ENCODE assay signal across 29 cellular contexts in genomic region chr13:22372261-22372660, GRCh38.
"Had no signal": no experiment of that assay in that cellular context is flagged by ENCODE, and none has a peak within 500 bp of the region (broad histone marks: within the 10 kb centered on the region; RNA-seq: fewer than 3 reads in every experiment).

No MANE protein-coding gene starts in this region.

- H3K9me3 Mint-ChIP-seq: activated naive CD4-positive, alpha-beta T cell treated with anti-CD3 and anti-CD28 coated beads, Interleukin-2, amount 50 U/mL, for 24 hours had no signal

- H3K4me1 ChIP-seq: Peyer's patch, SJCRH30 had no signal

- H3K4me1 Mint-ChIP-seq: activated CD4-positive, alpha-beta memory T cell treated with anti-CD3 and anti-CD28 coated beads, Interleukin-2, amount 10 ng/mL, durations not matched to agents 7 days and 5 days; activated CD4-positive, alpha-beta T cell treated with anti-CD3 and anti-CD28 coated beads for 36 hours; activated naive CD4-positive, alpha-beta T cell treated with anti-CD3 and anti-CD28 coated beads, Interleukin-2, amount 50 U/mL, for 24 hours had no signal

- H3K4me3 ChIP-seq: MG63, Peyer's patch, SJCRH30 had no signal

- DNase-seq: activated CD4-positive, alpha-beta memory T cell treated with anti-CD3 and anti-CD28 coated beads, Interleukin-2, amount 10 ng/mL, durations not matched to agents 7 days and 5 days; activated CD4-positive, alpha-beta T cell treated with anti-CD3 and anti-CD28 coated beads for 36 hours; activated CD4-positive, alpha-beta T cell treated with anti-CD3 and anti-CD28 coated beads, Interleukin-2, amount 50 U/mL, for 1 hour; activated CD8-positive, alpha-beta memory T cell treated with anti-CD3 and anti-CD28 coated beads, Interleukin-2, amount 50 U/mL, for 48 hours; activated effector memory CD4-positive, alpha-beta T cell treated with Interleukin-2 at 50 U/mL for 16 hours; activated naive CD4-positive, alpha-beta T cell; activated T-cell treated with anti-CD3 and anti-CD28 coated beads, Interleukin-2, amount 50 U/mL, for 1 hour; aorta; central memory CD4-positive, alpha-beta T cell; MG63; MV-4-11; NCI-H1092 treated with DMSO at 0.1 percent for 48 hours; NCI-H1417 treated with DMSO at 0.1 percent for 48 hours; NCI-H1694; NCI-H2029; NCI-H345; NCI-H510A; NCI-H526 treated with DMSO at 0.1 percent for 48 hours; NCI-H82; Peyer's patch; Right ventricle myocardium superior; SJCRH30; SK-N-SH; T-helper 1 cell had no signal

- H3K27ac Mint-ChIP-seq: activated CD4-positive, alpha-beta memory T cell treated with anti-CD3 and anti-CD28 coated beads, Interleukin-2, amount 10 ng/mL, durations not matched to agents 7 days and 5 days; activated CD4-positive, alpha-beta T cell treated with anti-CD3 and anti-CD28 coated beads for 36 hours; activated naive CD4-positive, alpha-beta T cell treated with anti-CD3 and anti-CD28 coated beads, Interleukin-2, amount 50 U/mL, for 24 hours; activated T-helper 1 cell treated with anti-CD3 and anti-CD28 coated beads, Interleukin-12 subunit alpha, Interleukin-12 subunit beta, Interleukin-2, Interleukin-4 antibody, amounts not matched to agents 30 ng/mL and 10 ng/mL and 1 ng/mL, durations not matched to agents 14 hours and 24 hours and 36 hours had no signal

- H3K36me3 ChIP-seq: MG63, Peyer's patch, SJCRH30 had no signal

- ATAC-seq: activated CD4-positive, alpha-beta T cell treated with anti-CD3 and anti-CD28 coated beads for 36 hours had no signal

- H3K27me3 ChIP-seq: MG63, Peyer's patch, SJCRH30 had no signal

- H3K27ac ChIP-seq: KMS-11, Peyer's patch, RWPE1, SJCRH30, VCaP had no signal

- H3K9me3 ChIP-seq: SJCRH30, SK-N-SH had no signal

- H3K9ac ChIP-seq: KMS-11, SK-N-SH had no signal

- H3K36me3 Mint-ChIP-seq: activated naive CD4-positive, alpha-beta T cell treated with anti-CD3 and anti-CD28 coated beads, Interleukin-2, amount 50 U/mL, for 24 hours had no signal

- H3K27me3 Mint-ChIP-seq: activated CD4-positive, alpha-beta memory T cell treated with anti-CD3 and anti-CD28 coated beads, Interleukin-2, amount 10 ng/mL, durations not matched to agents 7 days and 5 days; activated CD4-positive, alpha-beta T cell treated with anti-CD3 and anti-CD28 coated beads for 36 hours had no signal

- H3K4me3 Mint-ChIP-seq: activated CD4-positive, alpha-beta memory T cell treated with anti-CD3 and anti-CD28 coated beads, Interleukin-2, amount 10 ng/mL, durations not matched to agents 7 days and 5 days; activated CD4-positive, alpha-beta T cell treated with anti-CD3 and anti-CD28 coated beads for 36 hours; activated naive CD4-positive, alpha-beta T cell treated with anti-CD3 and anti-CD28 coated beads, Interleukin-2, amount 50 U/mL, for 24 hours; activated T-helper 1 cell treated with anti-CD3 and anti-CD28 coated beads, Interleukin-12 subunit alpha, Interleukin-12 subunit beta, Interleukin-2, Interleukin-4 antibody, amounts not matched to agents 30 ng/mL and 10 ng/mL and 1 ng/mL, durations not matched to agents 14 hours and 24 hours and 36 hours had no signal

- H3K4me2 ChIP-seq: KMS-11, SK-N-SH had no signal
